In genomic region chr1:202593845-202594244, GRCh38 we compare ENCODE assay signal across 19 cellular contexts.
A peak's percentile ranks its signal among the peaks of the same experiment; 100 is the strongest.
DNase-seq lines count a peak whose midpoint lies in the region; ATAC-seq and TF ChIP-seq lines count a peak whose summit lies in the region.
"Had no signal": no experiment of that assay in that cellular context is flagged by ENCODE, and none has a peak within 500 bp of the region (broad histone marks: within the 10 kb centered on the region; RNA-seq: fewer than 3 reads in every experiment).

No MANE protein-coding gene starts in this region.

- peak; percentile 76 for ATAC-seq in RWPE2 (ENCODE audit: low read depth)
- no peak for ATAC-seq in thoracic aorta (ENCODE audit: insufficient number of reproducible peaks, low FRiP score, low read depth)
- ATAC-seq in HG02642 (IDR thresholded peaks at IDR 0.05; ENCODE audit: poor library complexity, unreplicated experiment), result no peak
- ATAC-seq: GM23338; lower lobe of right lung; natural killer cell treated with Interleukin-12 subunit alpha and Interleukin-12 subunit beta and Interleukin-15 and Interleukin-18, amount 100 ng/mL, for 72 hours had no signal

- peaks cover 49% of the 10 kb centered on the region for H3K4me1 ChIP-seq in RWPE2 (ENCODE audit: insufficient read depth, poor library complexity, severe bottlenecking)
- H3K4me1 ChIP-seq in esophagus squamous epithelium, result peaks cover 0 to 56% (median 37%) of the 10 kb centered on the region in 3 donors
- H3K4me1 ChIP-seq in thoracic aorta (ENCODE audit: control insufficient read depth in 1 of 2, low read depth in 2 of 2), result peaks cover 6 to 44% of the 10 kb centered on the region in 2 donors

- no peaks in the 10 kb centered on the region for H3K9me3 Mint-ChIP-seq in activated T-helper 1 cell treated with anti-CD3 and anti-CD28 coated beads, Interleukin-12 subunit alpha, Interleukin-12 subunit beta, Interleukin-2, Interleukin-4 antibody, amounts not matched to agents 30 ng/mL and 10 ng/mL and 1 ng/mL, durations not matched to agents 14 hours and 24 hours and 36 hours
- H3K9me3 Mint-ChIP-seq: brain; GM23338; natural killer cell treated with Interleukin-12 subunit alpha and Interleukin-12 subunit beta and Interleukin-15 and Interleukin-18, amount 100 ng/mL, for 72 hours had no signal

- H3K27me3 ChIP-seq in RWPE2 (ENCODE audit: insufficient read depth, poor library complexity, severe bottlenecking) (no peaks in the 10 kb centered on the region), esophagus squamous epithelium (no peaks in the 10 kb centered on the region), thoracic aorta (replicated peaks; ENCODE audit: insufficient read depth) (no peaks in the 10 kb centered on the region)
- H3K27me3 ChIP-seq: stomach had no signal

- H3K27ac ChIP-seq in RWPE2 (ENCODE audit: poor library complexity, severe bottlenecking) (peak overlapping the region; percentile 94), esophagus squamous epithelium (peak overlapping the region; percentile 34 to 60 (median 56)), thoracic aorta (peak overlapping the region; percentile 78 to 96)
- H3K27ac ChIP-seq: lower lobe of right lung had no signal

- H3K36me3 ChIP-seq in RWPE2 (ENCODE audit: low read depth) (no peaks in the 10 kb centered on the region), esophagus squamous epithelium (no peaks in the 10 kb centered on the region), thoracic aorta (peaks cover 8% of the 10 kb centered on the region)
- H3K36me3 ChIP-seq: lower lobe of right lung had no signal

- WGBS in esophagus squamous epithelium, 2 donors, result 24 to 40% methylated on average over 3 of the region's 4 CpGs

- peak; percentile 40 for DNase-seq in HCEC 1CT
- peak; percentile 91 for DNase-seq in RWPE2 (ENCODE audit: low spot score)
- DNase-seq in esophagus squamous epithelium (lab: John Stamatoyannopoulos, UW), result no peak
- DNase-seq in thoracic aorta (ENCODE audit: low spot score), result no peak
- no peak for DNase-seq in activated T-helper 1 cell treated with anti-CD3 and anti-CD28 coated beads, Interleukin-12 subunit alpha, Interleukin-12 subunit beta, Interleukin-2, Interleukin-4 antibody, amounts not matched to agents 30 ng/mL and 10 ng/mL and 1 ng/mL, durations not matched to agents 14 hours and 24 hours and 36 hours (ENCODE audit: low spot score)
- DNase-seq in NCI-H2029 treated with DMSO at 0.1 percent for 48 hours (lab: John Stamatoyannopoulos, UW), result no peak
- DNase-seq: activated CD4-positive, alpha-beta T cell treated with anti-CD3 and anti-CD28 coated beads for 1 hour; activated naive CD4-positive, alpha-beta T cell treated with Interleukin-2 at 50 U/mL for 16 hours; DMS53; lower lobe of right lung; MV-4-11; NK-92 treated with Interleukin-12 subunit alpha and Interleukin-12 subunit beta, amount 100 ng/mL, for 24 hours; SHP77; stimulated activated CD4-positive, alpha-beta T cell treated with anti-CD3 and anti-CD28 coated beads, Interleukin-15, amount 100 ng/mL, for 24 hours; stomach had no signal

- no peak overlapping the region for H3K4me3 Mint-ChIP-seq in activated T-helper 1 cell treated with anti-CD3 and anti-CD28 coated beads, Interleukin-12 subunit alpha, Interleukin-12 subunit beta, Interleukin-2, Interleukin-4 antibody, amounts not matched to agents 30 ng/mL and 10 ng/mL and 1 ng/mL, durations not matched to agents 14 hours and 24 hours and 36 hours
- H3K4me3 Mint-ChIP-seq: brain; GM23338; natural killer cell treated with Interleukin-12 subunit alpha and Interleukin-12 subunit beta and Interleukin-15 and Interleukin-18, amount 100 ng/mL, for 72 hours had no signal

- TF ChIP-seq CTCF in RWPE2 (IDR thresholded peaks at IDR 0.05; ENCODE audit: poor library complexity, severe bottlenecking) (peak; percentile 25), esophagus squamous epithelium (IDR thresholded peaks at IDR 0.05) (no peak), thoracic aorta (IDR thresholded peaks at IDR 0.05) (no peak)

- H3K4me3 ChIP-seq in RWPE2 (ENCODE audit: severe bottlenecking), result no peak overlapping the region
- no peak overlapping the region for H3K4me3 ChIP-seq in esophagus squamous epithelium
- no peak overlapping the region for H3K4me3 ChIP-seq in thoracic aorta
- H3K4me3 ChIP-seq: GM23338, lower lobe of right lung, stomach had no signal

- no peaks in the 10 kb centered on the region for H3K36me3 Mint-ChIP-seq in activated T-helper 1 cell treated with anti-CD3 and anti-CD28 coated beads, Interleukin-12 subunit alpha, Interleukin-12 subunit beta, Interleukin-2, Interleukin-4 antibody, amounts not matched to agents 30 ng/mL and 10 ng/mL and 1 ng/mL, durations not matched to agents 14 hours and 24 hours and 36 hours (ENCODE audit: low read depth)
- H3K36me3 Mint-ChIP-seq: natural killer cell treated with Interleukin-12 subunit alpha and Interleukin-12 subunit beta and Interleukin-15 and Interleukin-18, amount 100 ng/mL, for 72 hours had no signal

- H3K4me1 Mint-ChIP-seq in activated T-helper 1 cell treated with anti-CD3 and anti-CD28 coated beads, Interleukin-12 subunit alpha, Interleukin-12 subunit beta, Interleukin-2, Interleukin-4 antibody, amounts not matched to agents 30 ng/mL and 10 ng/mL and 1 ng/mL, durations not matched to agents 14 hours and 24 hours and 36 hours (ENCODE audit: low read depth), result no peaks in the 10 kb centered on the region
- H3K4me1 Mint-ChIP-seq: GM23338 had no signal

- H3K9me3 ChIP-seq in RWPE2 (ENCODE audit: severe bottlenecking), result no peaks in the 10 kb centered on the region
- no peaks in the 10 kb centered on the region for H3K9me3 ChIP-seq in esophagus squamous epithelium
- no peaks in the 10 kb centered on the region for H3K9me3 ChIP-seq in thoracic aorta
- H3K9me3 ChIP-seq: lower lobe of right lung, stomach had no signal

- no peak for TF ChIP-seq POLR2A in esophagus squamous epithelium (IDR thresholded peaks at IDR 0.05)

- H3K27ac Mint-ChIP-seq in activated T-helper 1 cell treated with anti-CD3 and anti-CD28 coated beads, Interleukin-12 subunit alpha, Interleukin-12 subunit beta, Interleukin-2, Interleukin-4 antibody, amounts not matched to agents 30 ng/mL and 10 ng/mL and 1 ng/mL, durations not matched to agents 14 hours and 24 hours and 36 hours, result no peak overlapping the region
- H3K27ac Mint-ChIP-seq: brain; GM23338; natural killer cell treated with Interleukin-12 subunit alpha and Interleukin-12 subunit beta and Interleukin-15 and Interleukin-18, amount 100 ng/mL, for 72 hours had no signal

- intact Hi-C loops in esophagus squamous epithelium (cut with DNase I), result loop anchor here (10.0 kb wide), 1 partner anchor 99 kb away; no protein-coding TSS in a partner anchor
- intact Hi-C loops in activated T-helper 1 cell treated with anti-CD3 and anti-CD28 coated beads, Interleukin-12 subunit alpha, Interleukin-12 subunit beta, Interleukin-2, Interleukin-4 antibody, amounts not matched to agents 30 ng/mL and 10 ng/mL and 1 ng/mL, durations not matched to agents 14 hours and 24 hours and 36 hours (cut with micrococcal nuclease), result no loop called here

- peaks cover 3% of the 10 kb centered on the region for H3K27me3 Mint-ChIP-seq in activated T-helper 1 cell treated with anti-CD3 and anti-CD28 coated beads, Interleukin-12 subunit alpha, Interleukin-12 subunit beta, Interleukin-2, Interleukin-4 antibody, amounts not matched to agents 30 ng/mL and 10 ng/mL and 1 ng/mL, durations not matched to agents 14 hours and 24 hours and 36 hours (ENCODE audit: insufficient read depth)
- H3K27me3 Mint-ChIP-seq: brain; natural killer cell treated with Interleukin-12 subunit alpha and Interleukin-12 subunit beta and Interleukin-15 and Interleukin-18, amount 100 ng/mL, for 72 hours had no signal

Comparison
In these comparisons a context has a peak if more than half of its experiments do, and no peak if none do; other contexts are left out.
1. DNase-seq: peak in HCEC 1CT (single experiment) and RWPE2 (single experiment); none in esophagus squamous epithelium (single experiment), thoracic aorta (single experiment), activated T-helper 1 cell treated with anti-CD3 and anti-CD28 coated beads, Interleukin-12 subunit alpha, Interleukin-12 subunit beta, Interleukin-2, Interleukin-4 antibody, amounts not matched to agents 30 ng/mL and 10 ng/mL and 1 ng/mL, durations not matched to agents 14 hours and 24 hours and 36 hours (single experiment) and NCI-H2029 treated with DMSO at 0.1 percent for 48 hours (single experiment).
2. Peak in every context shown above with its lines, with median percentiles within 50 percentile points of each other: H3K27ac ChIP-seq.